ENCODE assay signal across 14 cellular contexts in genomic region chr10:79023489-79024162, GRCh38. TPM values are rescaled to one million over a fixed set of nuclear protein-coding genes. Genes with fewer than 3 reads are reported as not detected.
DNase-seq lines count a peak whose midpoint lies in the region; ATAC-seq and TF ChIP-seq lines count a peak whose summit lies in the region.
"Had no signal": no experiment of that assay in that cellular context is flagged by ENCODE, and none has a peak within 500 bp of the region (broad histone marks: within the 10 kb centered on the region; RNA-seq: fewer than 3 reads in every experiment).

No MANE protein-coding gene starts in this region.

- peak overlapping the region; percentile 81 for H3K27ac Mint-ChIP-seq in neural progenitor cell
- H3K27ac Mint-ChIP-seq: activated naive CD8-positive, alpha-beta T cell treated with anti-CD3 and anti-CD28 coated beads, Interleukin-2, amount 50 U/mL, for 24 hours; nephron progenitor cell had no signal

- no peak overlapping the region for H3K4me3 Mint-ChIP-seq in neural progenitor cell
- H3K4me3 Mint-ChIP-seq: activated naive CD8-positive, alpha-beta T cell treated with anti-CD3 and anti-CD28 coated beads, Interleukin-2, amount 50 U/mL, for 24 hours; nephron progenitor cell had no signal

- no peaks in the 10 kb centered on the region for H3K27me3 ChIP-seq in BLaER1 treated with 17β-estradiol and CSF1 and Interleukin-3, amounts not matched to agents 10 nM and 100 nM
- H3K27me3 ChIP-seq in heart left ventricle: no peaks in the 10 kb centered on the region
- H3K27me3 ChIP-seq in neural progenitor cell: no peaks in the 10 kb centered on the region
- H3K27me3 ChIP-seq in A673 (replicated peaks; ENCODE audit: insufficient read depth, low read depth, low read length, poor library complexity): no peaks in the 10 kb centered on the region
- H3K27me3 ChIP-seq in smooth muscle cell (ENCODE audit: low read depth): no peaks in the 10 kb centered on the region

- H3K36me3 Mint-ChIP-seq in neural progenitor cell: no peaks in the 10 kb centered on the region

- H4K20me1 ChIP-seq in BLaER1 treated with 17β-estradiol and CSF1 and Interleukin-3, amounts not matched to agents 10 nM and 100 nM: no peaks in the 10 kb centered on the region; a peak in 1 of 22 replicates
- H4K20me1 ChIP-seq in neural progenitor cell (ENCODE audit: low read depth) (no peaks in the 10 kb centered on the region), smooth muscle cell (ENCODE audit: low read depth) (no peaks in the 10 kb centered on the region)

- no peaks in the 10 kb centered on the region for H3K36me3 ChIP-seq in BLaER1 treated with 17β-estradiol and CSF1 and Interleukin-3, amounts not matched to agents 10 nM and 100 nM
- no peaks in the 10 kb centered on the region for H3K36me3 ChIP-seq in heart left ventricle
- no peaks in the 10 kb centered on the region for H3K36me3 ChIP-seq in neural progenitor cell
- no peaks in the 10 kb centered on the region for H3K36me3 ChIP-seq in A673 (ENCODE audit: insufficient read depth, low read length, poor library complexity, severe bottlenecking)
- no peaks in the 10 kb centered on the region for H3K36me3 ChIP-seq in smooth muscle cell (ENCODE audit: low read depth)

- POLR2A ChIA-PET in A673 (lab: Charles Lee; ENCODE audit: low non-redundant PET): no interaction called here

- TF ChIP-seq CTCF in heart left ventricle (IDR thresholded peaks at IDR 0.05) (no peak), neural progenitor cell (IDR thresholded peaks at IDR 0.05) (no peak), A673 (conservative IDR thresholded peaks at IDR 0.05; ENCODE audit: low read depth, low read length) (no peak), smooth muscle cell (IDR thresholded peaks at IDR 0.05; ENCODE audit: borderline replicate concordance, insufficient read depth, poor library complexity, severe bottlenecking) (no peak)

- ATAC-seq in heart left ventricle: peak in 1 of 4 donors; percentile 2
- ATAC-seq in GM21381 (IDR thresholded peaks at IDR 0.05; ENCODE audit: unreplicated experiment): no peak
- ATAC-seq: activated naive CD8-positive, alpha-beta T cell treated with anti-CD3 and anti-CD28 coated beads, Interleukin-2, amount 50 U/mL, for 24 hours had no signal

- no TSS peak for BruUV-seq in A673 (replicated peaks; lab: Mats Ljungman, UMichigan)

- peak overlapping the region in 9 of 11 experiments; percentile 5 to 54 (median 37); a peak in 14 of 22 replicates for H3K4me2 ChIP-seq in BLaER1 treated with 17β-estradiol and CSF1 and Interleukin-3, amounts not matched to agents 10 nM and 100 nM
- H3K4me2 ChIP-seq in neural progenitor cell (no peak overlapping the region), smooth muscle cell (no peak overlapping the region)

- H3K9me3 ChIP-seq in BLaER1 treated with 17β-estradiol and CSF1 and Interleukin-3, amounts not matched to agents 10 nM and 100 nM (replicated peaks in 1 of 11): no peaks in the 10 kb centered on the region
- H3K9me3 ChIP-seq in heart left ventricle (no peaks in the 10 kb centered on the region), neural progenitor cell (ENCODE audit: low read depth) (no peaks in the 10 kb centered on the region), A673 (ENCODE audit: low read depth, low read length, poor library complexity, severe bottlenecking) (no peaks in the 10 kb centered on the region), smooth muscle cell (replicated peaks; ENCODE audit: low read depth) (no peaks in the 10 kb centered on the region)

- peaks cover 45% of the 10 kb centered on the region for H3K4me1 Mint-ChIP-seq in neural progenitor cell

- CTCF ChIA-PET in A673 (lab: Charles Lee): interaction anchor here (0.6 kb wide), 1 partner anchor 87 kb away, joined by 3 read pairs; no protein-coding TSS in a partner anchor

- no peak for TF ChIP-seq POLR2A in heart left ventricle (IDR thresholded peaks at IDR 0.05)

- intact Hi-C loops in heart left ventricle (cut with DNase I) (no loop called here), A673 (cut with micrococcal nuclease; ENCODE audit: unreplicated experiment) (no loop called here)

- WGBS in heart left ventricle, 4 donors: 26 to 44% (median 35%) methylated on average over 4 to 5 of the region's 5 CpGs
- WGBS in smooth muscle cell (ENCODE audit: low lambda C conversion rate): 87% methylated on average over 5 of the region's 5 CpGs

- H3K4me3 ChIP-seq in BLaER1 treated with 17β-estradiol and CSF1 and Interleukin-3, amounts not matched to agents 10 nM and 100 nM: no peak overlapping the region
- H3K4me3 ChIP-seq in heart left ventricle (no peak overlapping the region), neural progenitor cell (no peak overlapping the region), A673 (ENCODE audit: low read depth, low read length, poor library complexity, severe bottlenecking) (no peak overlapping the region), smooth muscle cell (no peak overlapping the region)

- no peaks in the 10 kb centered on the region for H3K9me3 Mint-ChIP-seq in neural progenitor cell
- H3K9me3 Mint-ChIP-seq: activated naive CD8-positive, alpha-beta T cell treated with anti-CD3 and anti-CD28 coated beads, Interleukin-2, amount 50 U/mL, for 24 hours; nephron progenitor cell had no signal

- peaks cover 9% of the 10 kb centered on the region for H3K27me3 Mint-ChIP-seq in neural progenitor cell (ENCODE audit: insufficient read depth, low read depth)
- H3K27me3 Mint-ChIP-seq: activated naive CD8-positive, alpha-beta T cell treated with anti-CD3 and anti-CD28 coated beads, Interleukin-2, amount 50 U/mL, for 24 hours had no signal

- H3K79me2 ChIP-seq in neural progenitor cell (ENCODE audit: low read depth) (no peaks in the 10 kb centered on the region), smooth muscle cell (ENCODE audit: low read depth) (no peaks in the 10 kb centered on the region)

- no peak overlapping the region for H2AFZ ChIP-seq in neural progenitor cell (replicated peaks)
- H2AFZ ChIP-seq in smooth muscle cell (ENCODE audit: low read depth): no peak overlapping the region

- DNase-seq in OCI-M1 (lab: John Stamatoyannopoulos, UW) (peak; percentile 37), heart left ventricle (peak in 3 of 5 donors; percentile 18 to 69 (median 50)), neural progenitor cell (ENCODE audit: low spot score) (no peak), A673 (ENCODE audit: low spot score) (no peak), RPMI8226 (no peak), smooth muscle cell (lab: John Stamatoyannopoulos, UW; ENCODE audit: unreplicated experiment) (no peak)
- DNase-seq: activated CD4-positive, alpha-beta T cell treated with anti-CD3 and anti-CD28 coated beads for 4 hours; activated naive CD8-positive, alpha-beta T cell treated with anti-CD3 and anti-CD28 coated beads, Interleukin-2, amount 50 U/mL, for 24 hours; H7; NCI-H187; NCI-H69; nephron progenitor cell had no signal

- H3K27ac ChIP-seq in BLaER1 treated with 17β-estradiol and CSF1 and Interleukin-3, amounts not matched to agents 10 nM and 100 nM: no peak overlapping the region
- H3K27ac ChIP-seq in heart left ventricle (peak overlapping the region in 9 of 12 donors; percentile 26 to 88 (median 65)), neural progenitor cell (no peak overlapping the region), A673 (ENCODE audit: low read depth, low read length, poor library complexity, severe bottlenecking) (no peak overlapping the region), smooth muscle cell (ENCODE audit: low read depth) (no peak overlapping the region)

- H3K4me1 ChIP-seq in BLaER1 treated with 17β-estradiol and CSF1 and Interleukin-3, amounts not matched to agents 10 nM and 100 nM: peaks cover 0 to 19% (median 15%) of the 10 kb centered on the region in 10 experiments; a peak in 15 of 20 replicates
- H3K4me1 ChIP-seq in heart left ventricle: peaks cover 0 to 40% (median 11%) of the 10 kb centered on the region in 12 donors
- peaks cover 10% of the 10 kb centered on the region for H3K4me1 ChIP-seq in neural progenitor cell
- H3K4me1 ChIP-seq in A673 (ENCODE audit: insufficient read depth, low read length, poor library complexity, severe bottlenecking): no peaks in the 10 kb centered on the region
- H3K4me1 ChIP-seq in smooth muscle cell (ENCODE audit: low read depth): no peaks in the 10 kb centered on the region

- H3K9ac ChIP-seq in BLaER1 treated with 17β-estradiol and CSF1 and Interleukin-3, amounts not matched to agents 10 nM and 100 nM: no peak overlapping the region
- H3K9ac ChIP-seq in neural progenitor cell (no peak overlapping the region), smooth muscle cell (ENCODE audit: low read depth) (no peak overlapping the region)

- no peaks in the 10 kb centered on the region for H3F3A ChIP-seq in neural progenitor cell (ENCODE audit: low read depth)
- H3F3A ChIP-seq in smooth muscle cell (ENCODE audit: low read depth): peaks cover 13% of the 10 kb centered on the region

RNA-seq across cellular contexts. Expression of gene ZMIZ1, which starts 45.1 kb away (rescaled TPM):
- 10 to 100 TPM; 39.8 to 75.4 (median 50.5) TPM for total RNA-seq in heart left ventricle
- polyA plus RNA-seq in heart left ventricle: 10 to 100 TPM; 19.7 to 45.7 TPM
- total RNA-seq in neural progenitor cell (ENCODE audit: low replicate concordance): 5.8 and 12.3 TPM in 2 replicates
- 35.8 and 42.1 TPM in 2 replicates for total RNA-seq in A673 (2021)
- 12.0 and 31.3 TPM in 2 replicates for total RNA-seq in smooth muscle cell
- 24.2 and 28.9 TPM in 2 replicates for polyA plus RNA-seq in smooth muscle cell

Comparison
In these comparisons a context has a peak if more than half of its experiments do, and no peak if none do; other contexts are left out.
1. H3K27ac ChIP-seq: peak in heart left ventricle (9 of 12); none in BLaER1 treated with 17β-estradiol and CSF1 and Interleukin-3, amounts not matched to agents 10 nM and 100 nM (0 of 11), neural progenitor cell (single experiment), A673 (single experiment) and smooth muscle cell (single experiment).
2. H3K4me2 ChIP-seq: peak in BLaER1 treated with 17β-estradiol and CSF1 and Interleukin-3, amounts not matched to agents 10 nM and 100 nM (9 of 11); none in neural progenitor cell (single experiment) and smooth muscle cell (single experiment).
3. DNase-seq: peak in OCI-M1 (single experiment) and heart left ventricle (3 of 5); none in neural progenitor cell (single experiment), A673 (single experiment), RPMI8226 (single experiment) and smooth muscle cell (single experiment).